In the genomic region with DNA sequence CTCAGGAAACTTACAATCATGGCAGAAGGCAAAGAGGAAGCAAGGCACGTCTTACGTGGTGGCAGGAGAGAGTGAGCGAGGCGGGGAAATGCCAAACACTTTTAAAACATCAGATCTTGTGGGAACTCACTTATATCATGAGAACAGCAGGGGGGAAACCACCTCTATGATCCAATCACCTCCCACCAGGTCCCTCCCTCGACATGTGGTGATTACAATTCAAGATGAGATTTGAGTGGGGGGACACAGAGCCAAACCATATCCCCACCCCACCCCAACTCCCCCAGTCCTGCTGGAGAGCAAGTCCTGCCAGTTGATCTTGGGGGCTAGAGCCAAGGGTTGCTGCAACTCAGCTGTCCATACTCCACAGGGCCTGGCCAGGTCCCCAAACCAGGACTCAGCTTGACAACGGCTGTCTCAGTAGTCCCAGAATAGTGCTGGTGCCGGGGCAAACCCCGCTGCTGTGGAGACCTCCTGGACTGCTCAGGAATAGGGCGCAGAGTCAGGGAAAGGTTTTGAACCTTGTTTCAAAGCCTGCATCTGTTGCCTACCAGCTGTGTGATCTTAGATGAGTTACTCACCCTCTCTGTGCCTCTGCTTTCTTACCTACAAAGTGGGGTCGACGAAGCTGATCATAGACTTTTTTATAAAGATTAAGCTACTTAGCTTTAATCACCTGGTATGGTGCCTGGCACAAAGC, we compare ENCODE assay signal across 11 cellular contexts.
A peak's percentile ranks its signal among the peaks of the same experiment; 100 is the strongest.
DNase-seq lines count a peak whose midpoint lies in the region; ATAC-seq and TF ChIP-seq lines count a peak whose summit lies in the region.
"Had no signal": no experiment of that assay in that cellular context is flagged by ENCODE, and none has a peak within 500 bp of the region (broad histone marks: within the 10 kb centered on the region; RNA-seq: fewer than 3 reads in every experiment).

No MANE protein-coding gene starts in this region.

- H3K9ac ChIP-seq in smooth muscle cell (ENCODE audit: low read depth) = no peak overlapping the region

- peaks cover 28 to 51% (median 39%) of the 10 kb centered on the region in 3 donors for H3K4me1 Mint-ChIP-seq in T-cell
- H3K4me1 Mint-ChIP-seq in endothelial cell (ENCODE audit: unreplicated experiment) = peaks cover 14% of the 10 kb centered on the region
- peaks cover 53 to 73% of the 10 kb centered on the region in 2 donors for H3K4me1 Mint-ChIP-seq in stimulated activated naive B cell treated with anti-CD40 and anti-IgM and Interleukin-4, amounts not matched to agents 10 μg/mL and 1 μg/mL and 100 μg/mL, for 72 hours

- DNase-seq in activated effector memory CD4-positive, alpha-beta T cell treated with anti-CD3 and anti-CD28 coated beads, Interleukin-2, amount 50 U/mL, for 16 hours = peak; percentile 68
- no peak for DNase-seq in activated effector memory CD4-positive, alpha-beta T cell treated with Interleukin-2 at 50 U/mL for 16 hours
- DNase-seq in T-cell (no peak), endothelial cell (ENCODE audit: low spot score) (no peak), smooth muscle cell (lab: John Stamatoyannopoulos, UW; ENCODE audit: unreplicated experiment) (no peak)
- DNase-seq in stimulated activated naive B cell treated with anti-CD40 and anti-IgM and Interleukin-4, amounts not matched to agents 10 μg/mL and 1 μg/mL and 100 μg/mL, for 72 hours = peak; percentile 41
- DNase-seq: BE2C, caudate nucleus, HCEC 1CT had no signal

- peaks cover 6% of the 10 kb centered on the region for H3F3A ChIP-seq in smooth muscle cell (ENCODE audit: low read depth)

- H3K4me2 ChIP-seq in smooth muscle cell = no peak overlapping the region

- H4K20me1 ChIP-seq in smooth muscle cell (ENCODE audit: low read depth) = no peaks in the 10 kb centered on the region

- no peak overlapping the region for H3K4me3 ChIP-seq in smooth muscle cell

- no peak for TF ChIP-seq CTCF in endothelial cell (IDR thresholded peaks at IDR 0.05; ENCODE audit: unreplicated experiment)
- TF ChIP-seq CTCF in smooth muscle cell (IDR thresholded peaks at IDR 0.05; ENCODE audit: borderline replicate concordance, insufficient read depth, poor library complexity, severe bottlenecking) = no peak

- WGBS in smooth muscle cell (ENCODE audit: low lambda C conversion rate) = 93% methylated on average over 11 of the region's 11 CpGs

- H3K36me3 ChIP-seq in smooth muscle cell (ENCODE audit: low read depth) = no peaks in the 10 kb centered on the region
- H3K36me3 ChIP-seq: BE2C had no signal

- H3K27me3 Mint-ChIP-seq in T-cell (peaks cover 0 to 2% of the 10 kb centered on the region in 2 donors), endothelial cell (ENCODE audit: unreplicated experiment) (peaks cover 22% of the 10 kb centered on the region)
- no peaks in the 10 kb centered on the region for H3K27me3 Mint-ChIP-seq in stimulated activated naive B cell treated with anti-CD40 and anti-IgM and Interleukin-4, amounts not matched to agents 10 μg/mL and 1 μg/mL and 100 μg/mL, for 72 hours

- no peaks in the 10 kb centered on the region for H3K27me3 ChIP-seq in smooth muscle cell (ENCODE audit: low read depth)
- H3K27me3 ChIP-seq: BE2C had no signal

- ATAC-seq in T-cell (replicated peaks in 1 of 4) (no peak), esophagus mucosa (no peak), HG02763 (IDR thresholded peaks at IDR 0.05; ENCODE audit: unreplicated experiment) (no peak)
- peak; percentile 37 to 50 for ATAC-seq in stimulated activated naive B cell treated with anti-CD40 and anti-IgM and Interleukin-4, amounts not matched to agents 10 μg/mL and 1 μg/mL and 100 μg/mL, for 72 hours (replicated peaks)

- H3K9me3 Mint-ChIP-seq in T-cell (no peaks in the 10 kb centered on the region), endothelial cell (ENCODE audit: unreplicated experiment) (no peaks in the 10 kb centered on the region)
- H3K9me3 Mint-ChIP-seq in stimulated activated naive B cell treated with anti-CD40 and anti-IgM and Interleukin-4, amounts not matched to agents 10 μg/mL and 1 μg/mL and 100 μg/mL, for 72 hours = peaks cover 8% of the 10 kb centered on the region in 2 donors

- no peaks in the 10 kb centered on the region for H3K79me2 ChIP-seq in smooth muscle cell (ENCODE audit: low read depth)

- peaks cover 30% of the 10 kb centered on the region for H3K36me3 Mint-ChIP-seq in T-cell
- H3K36me3 Mint-ChIP-seq in endothelial cell (ENCODE audit: low read depth, unreplicated experiment) = peaks cover 37% of the 10 kb centered on the region
- H3K36me3 Mint-ChIP-seq in stimulated activated naive B cell treated with anti-CD40 and anti-IgM and Interleukin-4, amounts not matched to agents 10 μg/mL and 1 μg/mL and 100 μg/mL, for 72 hours = peaks cover 45 to 74% of the 10 kb centered on the region in 2 donors

- no peak overlapping the region for H2AFZ ChIP-seq in smooth muscle cell (ENCODE audit: low read depth)

- H3K4me3 Mint-ChIP-seq in T-cell = no peak overlapping the region
- peak overlapping the region; percentile 32 for H3K4me3 Mint-ChIP-seq in endothelial cell (ENCODE audit: unreplicated experiment)
- H3K4me3 Mint-ChIP-seq in stimulated activated naive B cell treated with anti-CD40 and anti-IgM and Interleukin-4, amounts not matched to agents 10 μg/mL and 1 μg/mL and 100 μg/mL, for 72 hours = peak overlapping the region in 1 of 2 donors; percentile 18

- POLR2A ChIA-PET in T-cell (lab: Charles Lee) = interaction anchor here in 1 of 2 donors (0.6 kb wide), 2 partner anchors 12 to 55 kb away, joined by 3 read pairs; no protein-coding TSS in a partner anchor

- CTCF ChIA-PET in T-cell (lab: Charles Lee) = interaction anchor here in 1 of 2 donors (1.1 to 1.6 kb wide), 3 partner anchors 59 to 200 kb away, joined by 3 to 4 read pairs (median 4); no protein-coding TSS in a partner anchor

- H3K27ac Mint-ChIP-seq in T-cell (peak overlapping the region; percentile 40 to 64), endothelial cell (ENCODE audit: unreplicated experiment) (peak overlapping the region; percentile 39)
- peak overlapping the region; percentile 99 for H3K27ac Mint-ChIP-seq in stimulated activated naive B cell treated with anti-CD40 and anti-IgM and Interleukin-4, amounts not matched to agents 10 μg/mL and 1 μg/mL and 100 μg/mL, for 72 hours

- no peaks in the 10 kb centered on the region for H3K4me1 ChIP-seq in smooth muscle cell (ENCODE audit: low read depth)
- H3K4me1 ChIP-seq: BE2C had no signal

- no peaks in the 10 kb centered on the region for H3K9me3 ChIP-seq in smooth muscle cell (replicated peaks; ENCODE audit: low read depth)
- H3K9me3 ChIP-seq: BE2C had no signal

- H3K27ac ChIP-seq in smooth muscle cell (ENCODE audit: low read depth) = no peak overlapping the region

Comparison
In these comparisons a context has a peak if more than half of its experiments do, and no peak if none do; other contexts are left out.
1. DNase-seq: peak in activated effector memory CD4-positive, alpha-beta T cell treated with anti-CD3 and anti-CD28 coated beads, Interleukin-2, amount 50 U/mL, for 16 hours (single experiment) and stimulated activated naive B cell treated with anti-CD40 and anti-IgM and Interleukin-4, amounts not matched to agents 10 μg/mL and 1 μg/mL and 100 μg/mL, for 72 hours (single experiment); none in activated effector memory CD4-positive, alpha-beta T cell treated with Interleukin-2 at 50 U/mL for 16 hours (single experiment), T-cell (0 of 34), endothelial cell (single experiment) and smooth muscle cell (single experiment).
2. ATAC-seq: peak in stimulated activated naive B cell treated with anti-CD40 and anti-IgM and Interleukin-4, amounts not matched to agents 10 μg/mL and 1 μg/mL and 100 μg/mL, for 72 hours (2 of 2); none in T-cell (0 of 4), esophagus mucosa (single experiment) and HG02763 (single experiment).
3. H3K27ac Mint-ChIP-seq: peak in every context shown above with its lines; median percentile 99 in stimulated activated naive B cell treated with anti-CD40 and anti-IgM and Interleukin-4, amounts not matched to agents 10 μg/mL and 1 μg/mL and 100 μg/mL, for 72 hours; 52 in T-cell; 39 in endothelial cell.